ENCODE assay signal across 16 cellular contexts in the genomic region with DNA sequence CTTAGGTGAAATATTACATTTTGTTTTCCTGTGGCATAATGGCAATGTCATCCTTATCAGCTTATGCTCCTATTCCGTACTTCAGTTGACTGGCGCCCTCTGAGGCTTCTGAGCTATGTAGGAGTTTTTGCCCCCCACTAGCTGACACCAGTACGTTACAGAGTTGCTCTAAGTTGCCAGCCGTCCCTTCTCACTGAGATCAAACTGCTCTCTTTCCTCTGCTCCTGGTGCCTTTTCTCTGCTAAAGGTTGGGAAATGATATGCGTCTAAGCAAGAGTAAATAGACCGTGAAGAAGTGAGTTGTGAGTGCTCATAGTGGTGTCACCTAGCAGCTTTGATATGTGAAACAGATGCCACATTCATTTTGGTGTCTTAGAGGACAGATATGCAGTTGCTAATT.
DNase-seq lines count a peak whose midpoint lies in the region; ATAC-seq and TF ChIP-seq lines count a peak whose summit lies in the region.
"Had no signal": no experiment of that assay in that cellular context is flagged by ENCODE, and none has a peak within 500 bp of the region (broad histone marks: within the 10 kb centered on the region; RNA-seq: fewer than 3 reads in every experiment).

No MANE protein-coding gene starts in this region.

- no peak overlapping the region for H3K4me2 ChIP-seq in IMR-90 (ENCODE audit: low read depth, low read length)

- POLR2A ChIA-PET in IMR-90 (lab: Charles Lee; ENCODE audit: unreplicated experiment), result no interaction called here

- no peak overlapping the region for H3K4me3 ChIP-seq in IMR-90 (ENCODE audit: insufficient read depth, low read depth, low read length)
- H3K4me3 ChIP-seq in right lobe of liver, result no peak overlapping the region
- H3K4me3 ChIP-seq in testis, result no peak overlapping the region

- H2AK9ac ChIP-seq in IMR-90 (replicated peaks; ENCODE audit: low read depth, low read length, poor library complexity), result no peak overlapping the region

- CTCF ChIA-PET in IMR-90 (lab: Yijun Ruan, JAX), result interaction anchor here (1.3 kb wide), 1 partner anchor 8 kb away, joined by 4 read pairs; no protein-coding TSS in a partner anchor

- H2AFZ ChIP-seq in IMR-90 (replicated peaks; ENCODE audit: low read length, poor library complexity), result peak overlapping the region; percentile 64

- H2BK5ac ChIP-seq in IMR-90 (ENCODE audit: low read depth, low read length, poor library complexity, severe bottlenecking), result no peak overlapping the region

- H4K8ac ChIP-seq in IMR-90 (ENCODE audit: low read depth in 2 of 2, low read length in 2 of 2), result peak overlapping the region; percentile 10 to 48; a peak in 1 of 4 replicates

- H2BK20ac ChIP-seq in IMR-90 (ENCODE audit: low read depth, low read length), result peak overlapping the region; percentile 64; the same call in 1 of the 2 replicates

- H2AK5ac ChIP-seq in IMR-90 (ENCODE audit: low read depth, low read length), result peak overlapping the region; percentile 7; the same call in 1 of the 2 replicates

- H3K27ac ChIP-seq in IMR-90 (ENCODE audit: insufficient read depth, low read length), result no peak overlapping the region
- H3K27ac ChIP-seq in right lobe of liver, result no peak overlapping the region
- H3K27ac ChIP-seq in testis, result no peak overlapping the region

- H3K4me1 ChIP-seq in IMR-90 (ENCODE audit: control insufficient read depth, insufficient read depth, low read length), result peaks cover 5% of the 10 kb centered on the region
- no peaks in the 10 kb centered on the region for H3K4me1 ChIP-seq in right lobe of liver
- no peaks in the 10 kb centered on the region for H3K4me1 ChIP-seq in testis

- peak overlapping the region; percentile 36; the same call in 1 of the 2 replicates for H2BK120ac ChIP-seq in IMR-90 (ENCODE audit: low read depth, low read length)

- no peaks in the 10 kb centered on the region for H3K27me3 ChIP-seq in IMR-90 (ENCODE audit: control insufficient read depth, insufficient read depth, low read length)
- H3K27me3 ChIP-seq in right lobe of liver, result no peaks in the 10 kb centered on the region
- no peaks in the 10 kb centered on the region for H3K27me3 ChIP-seq in testis

- no peak overlapping the region for H3K9ac ChIP-seq in IMR-90 (ENCODE audit: low read depth, low read length)

- no peaks in the 10 kb centered on the region for H3K36me3 ChIP-seq in IMR-90 (ENCODE audit: control insufficient read depth, insufficient read depth, low read length)
- H3K36me3 ChIP-seq in right lobe of liver, result no peaks in the 10 kb centered on the region
- no peaks in the 10 kb centered on the region for H3K36me3 ChIP-seq in testis (ENCODE audit: low read depth, missing control alignments)

- peak overlapping the region; percentile 7; the same call in 1 of the 2 replicates for H4K5ac ChIP-seq in IMR-90 (ENCODE audit: low read depth, low read length)

- dilution Hi-C loops in IMR-90 (cut with HindIII; ENCODE audit: low sequenced_read_pairs, unreplicated experiment), result no loop called here

- H4K20me1 ChIP-seq in IMR-90 (ENCODE audit: insufficient read depth, low read length), result no peaks in the 10 kb centered on the region

- DNase-seq in DMS53 (lab: John Stamatoyannopoulos, UW) (peak; percentile 94), IMR-90 (no peak), NCI-H510A treated with DMSO at 0.1 percent for 48 hours (lab: John Stamatoyannopoulos, UW) (peak; percentile 99), iPS-NIHi7 (ENCODE audit: extremely low spot score) (peak; percentile 23), right lobe of liver (no peak), testis (no peak)
- no peak for DNase-seq in central memory CD4-positive, alpha-beta T cell
- DNase-seq: activated CD8-positive, alpha-beta T cell treated with anti-CD3 and anti-CD28 coated beads, Interleukin-2, amount 10 ng/mL, durations not matched to agents 7 days and 5 days; activated naive CD8-positive, alpha-beta T cell treated with anti-CD3 and anti-CD28 coated beads for 36 hours; DND-41; left ventricle myocardium superior; NCI-H2227 treated with DMSO at 0.1 percent for 48 hours; SHP77 treated with DMSO at 0.1 percent for 48 hours; T-helper 17 cell had no signal

- ATAC-seq in IMR-90 (ENCODE audit: low read depth), result no peak
- ATAC-seq in GM19452 (IDR thresholded peaks at IDR 0.05; ENCODE audit: unreplicated experiment), result no peak
- no peak for ATAC-seq in right lobe of liver
- ATAC-seq: activated CD8-positive, alpha-beta T cell treated with anti-CD3 and anti-CD28 coated beads, Interleukin-2, amount 10 ng/mL, durations not matched to agents 7 days and 5 days; sciatic nerve; T-helper 17 cell had no signal

- TF ChIP-seq RAD21 in IMR-90 (IDR thresholded peaks at IDR 0.05; ENCODE audit: low read length), result no peak

- no TSS peak for BruUV-seq in IMR-90 (replicated peaks; lab: Mats Ljungman, UMichigan)

- peaks cover 5% of the 10 kb centered on the region for H3K9me1 ChIP-seq in IMR-90 (ENCODE audit: insufficient read depth, low read length)

- H3K23ac ChIP-seq in IMR-90 (ENCODE audit: low read depth, low read length), result no peak overlapping the region

- peak overlapping the region; percentile 36; the same call in 2 of the 3 replicates for H2BK15ac ChIP-seq in IMR-90 (ENCODE audit: low read depth, low read length)

- in situ Hi-C loops in IMR-90 (cut with MboI; ENCODE audit: low sequenced_read_pairs), result no loop called here

- no peak overlapping the region for H4K91ac ChIP-seq in IMR-90 (ENCODE audit: insufficient read depth, low read depth, low read length)

- H3K79me1 ChIP-seq in IMR-90 (ENCODE audit: low read depth in 1 of 2, low read length in 2 of 2), result no peaks in the 10 kb centered on the region

- H3K56ac ChIP-seq in IMR-90 (ENCODE audit: extremely low read depth, insufficient read depth, low read length), result no peak overlapping the region

- TF ChIP-seq POLR2A in IMR-90 (IDR thresholded peaks at IDR 0.05; ENCODE audit: low read depth, low read length) (no peak), right lobe of liver (IDR thresholded peaks at IDR 0.05) (no peak), testis (IDR thresholded peaks at IDR 0.05) (no peak)

- H3K14ac ChIP-seq in IMR-90 (replicated peaks; ENCODE audit: low read depth, low read length), result no peak overlapping the region

- H3K4ac ChIP-seq in IMR-90 (ENCODE audit: low read depth, low read length), result peak overlapping the region; percentile 64

- TF ChIP-seq CTCF in IMR-90 (conservative IDR thresholded peaks at IDR 0.05; ENCODE audit: low read depth, low read length), result no peak
- TF ChIP-seq CTCF in right lobe of liver (IDR thresholded peaks at IDR 0.05), result no peak
- TF ChIP-seq CTCF in testis (IDR thresholded peaks at IDR 0.05), result no peak

- peak overlapping the region; percentile 33; the same call in 1 of the 2 replicates for H3K18ac ChIP-seq in IMR-90 (ENCODE audit: low read depth, low read length)

- intact Hi-C loops in IMR-90 (cut with micrococcal nuclease) (no loop called here), right lobe of liver (cut with DNase I) (no loop called here), testis (cut with DNase I; ENCODE audit: low total_unique reads) (no loop called here)

- no CpG with 5 or more reads among the region's 6 CpGs for WGBS in IMR-90 (ENCODE audit: extremely low coverage in 2 of 2, insufficient read length in 1 of 2), 2 experiments
- 64% methylated on average over 6 of the region's 6 CpGs for WGBS in right lobe of liver (ENCODE audit: insufficient coverage, low coverage, low lambda C conversion rate, missing lambda C conversion rate)
- WGBS in testis, 2 donors, result 77 to 86% methylated on average over 6 of the region's 6 CpGs

- H3K9me3 ChIP-seq in IMR-90 (ENCODE audit: control insufficient read depth, insufficient read depth, low read length) (no peaks in the 10 kb centered on the region), right lobe of liver (no peaks in the 10 kb centered on the region), testis (no peaks in the 10 kb centered on the region)

TF ChIP-seq in IMR-90, 13 proteins besides CTCF, POLR2A, EP300 and RAD21:
- TF ChIP-seq MAFK (IDR thresholded peaks at IDR 0.05; ENCODE audit: low read depth, low read length), result no peak
- TF ChIP-seq BHLHE40 (IDR thresholded peaks at IDR 0.05; ENCODE audit: low read depth, low read length), result no peak
- no peak for TF ChIP-seq CHD1 (IDR thresholded peaks at IDR 0.05; ENCODE audit: low read depth, low read length)
- no peak for TF ChIP-seq MAZ (IDR thresholded peaks at IDR 0.05; ENCODE audit: borderline replicate concordance, low read depth, low read length)
- no peak for TF ChIP-seq FOS (IDR thresholded peaks at IDR 0.05; ENCODE audit: low read depth, low read length)
- no peak for TF ChIP-seq RCOR1 (IDR thresholded peaks at IDR 0.05; ENCODE audit: insufficient replicate concordance, low read length)
- no peak for TF ChIP-seq NFE2L2 (IDR thresholded peaks at IDR 0.05; ENCODE audit: low read depth, low read length)
- TF ChIP-seq MXI1 (IDR thresholded peaks at IDR 0.05; ENCODE audit: borderline replicate concordance, low read depth, low read length), result no peak
- TF ChIP-seq, protein P1, sequence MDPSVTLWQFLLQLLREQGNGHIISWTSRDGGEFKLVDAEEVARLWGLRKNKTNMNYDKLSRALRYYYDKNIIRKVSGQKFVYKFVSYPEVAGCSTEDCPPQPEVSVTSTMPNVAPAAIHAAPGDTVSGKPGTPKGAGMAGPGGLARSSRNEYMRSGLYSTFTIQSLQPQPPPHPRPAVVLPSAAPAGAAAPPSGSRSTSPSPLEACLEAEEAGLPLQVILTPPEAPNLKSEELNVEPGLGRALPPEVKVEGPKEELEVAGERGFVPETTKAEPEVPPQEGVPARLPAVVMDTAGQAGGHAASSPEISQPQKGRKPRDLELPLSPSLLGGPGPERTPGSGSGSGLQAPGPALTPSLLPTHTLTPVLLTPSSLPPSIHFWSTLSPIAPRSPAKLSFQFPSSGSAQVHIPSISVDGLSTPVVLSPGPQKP (IDR thresholded peaks at IDR 0.05; ENCODE audit: borderline replicate concordance, low read depth, low read length), result no peak
- TF ChIP-seq, protein P2, sequence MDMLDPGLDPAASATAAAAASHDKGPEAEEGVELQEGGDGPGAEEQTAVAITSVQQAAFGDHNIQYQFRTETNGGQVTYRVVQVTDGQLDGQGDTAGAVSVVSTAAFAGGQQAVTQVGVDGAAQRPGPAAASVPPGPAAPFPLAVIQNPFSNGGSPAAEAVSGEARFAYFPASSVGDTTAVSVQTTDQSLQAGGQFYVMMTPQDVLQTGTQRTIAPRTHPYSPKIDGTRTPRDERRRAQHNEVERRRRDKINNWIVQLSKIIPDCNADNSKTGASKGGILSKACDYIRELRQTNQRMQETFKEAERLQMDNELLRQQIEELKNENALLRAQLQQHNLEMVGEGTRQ (IDR thresholded peaks at IDR 0.05; ENCODE audit: low read depth, low read length), result no peak
- no peak for TF ChIP-seq SMC3 (IDR thresholded peaks at IDR 0.05; ENCODE audit: low read depth, low read length)
- no peak for TF ChIP-seq CEBPB (IDR thresholded peaks at IDR 0.05; ENCODE audit: low read depth, low read length)
- TF ChIP-seq RFX5 (IDR thresholded peaks at IDR 0.05; ENCODE audit: low read depth, low read length), result no peak

Comparison
In these comparisons a context has a peak if more than half of its experiments do, and no peak if none do; other contexts are left out.
1. DNase-seq: peak in DMS53 (single experiment), NCI-H510A treated with DMSO at 0.1 percent for 48 hours (single experiment) and iPS-NIHi7 (single experiment); none in IMR-90 (single experiment), central memory CD4-positive, alpha-beta T cell (single experiment), right lobe of liver (0 of 3) and testis (single experiment).